In the genomic region with DNA sequence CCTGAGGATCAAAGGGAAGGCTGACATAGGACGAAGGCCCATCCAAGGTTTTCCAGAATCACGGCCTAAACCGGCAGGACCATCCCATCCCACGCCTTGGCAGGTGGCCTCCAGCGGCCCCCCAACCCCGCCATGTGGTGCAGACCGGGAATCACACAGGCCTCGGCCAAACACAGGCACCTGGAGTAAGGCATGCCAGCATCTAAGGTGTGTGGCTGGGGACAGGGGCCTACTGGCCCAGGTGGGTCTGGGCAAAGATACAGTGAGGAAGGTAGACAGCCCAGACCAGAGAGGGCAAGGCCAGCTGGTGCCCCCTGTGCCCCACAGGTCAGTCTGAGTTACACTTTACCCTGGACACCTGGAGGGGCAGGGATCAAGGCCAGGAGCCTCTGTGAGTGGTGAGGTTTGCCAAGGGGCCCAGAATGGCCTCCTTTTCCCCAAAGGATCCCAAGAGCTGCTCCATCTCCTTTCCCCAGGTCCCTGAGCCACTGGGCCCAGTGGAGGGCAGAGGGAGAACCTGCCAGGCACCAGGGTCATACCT, we compare ENCODE assay signal across 1 cellular context.
TF ChIP-seq lines count a peak whose summit lies in the region.

No MANE protein-coding gene starts in this region.

TF ChIP-seq in IMR-90, 13 proteins besides CTCF, POLR2A, EP300 and RAD21:
- TF ChIP-seq ELK1 (IDR thresholded peaks at IDR 0.05; ENCODE audit: borderline replicate concordance, low read depth, low read length) (no peak), BHLHE40 (IDR thresholded peaks at IDR 0.05; ENCODE audit: low read depth, low read length) (no peak), RFX5 (IDR thresholded peaks at IDR 0.05; ENCODE audit: low read depth, low read length) (no peak)
